In the genomic region with DNA sequence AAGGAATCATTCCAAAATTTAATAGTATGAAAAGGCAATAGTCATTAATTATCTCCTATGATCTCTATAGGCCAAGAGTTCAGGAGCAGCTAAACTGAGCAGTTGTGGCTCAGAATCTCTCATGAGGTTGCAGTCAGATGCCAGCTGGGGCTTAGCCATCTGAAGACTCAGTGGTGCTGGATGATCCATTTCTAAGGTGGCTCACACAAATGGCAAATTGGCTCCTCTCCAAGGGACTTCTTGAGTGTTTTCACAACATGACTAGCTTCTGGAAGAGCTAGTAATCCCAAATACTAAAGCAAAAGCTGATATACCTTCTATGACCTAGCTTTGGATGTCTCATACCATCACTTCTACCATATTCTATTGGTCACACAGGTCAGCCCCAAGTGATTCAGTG, we compare ENCODE assay signal across 12 cellular contexts.
A peak's percentile ranks its signal among the peaks of the same experiment; 100 is the strongest.
DNase-seq lines count a peak whose midpoint lies in the region; FAIRE-seq and TF ChIP-seq lines count a peak whose summit lies in the region.
"Had no signal": no experiment of that assay in that cellular context is flagged by ENCODE, and none has a peak within 500 bp of the region (broad histone marks: within the 10 kb centered on the region; RNA-seq: fewer than 3 reads in every experiment).

No MANE protein-coding gene starts in this region.

- no peak for FAIRE-seq in astrocyte (lab: Jason Lieb, UNC)

- no peak overlapping the region for H3K27ac Mint-ChIP-seq in astrocyte (ENCODE audit: unreplicated experiment)

- peaks cover 2% of the 10 kb centered on the region for H3K27me3 ChIP-seq in astrocyte (ENCODE audit: insufficient read depth, low read length)
- H3K27me3 ChIP-seq: BLaER1 had no signal

- H3K36me3 ChIP-seq in astrocyte (ENCODE audit: insufficient read depth, low read length): no peaks in the 10 kb centered on the region
- H3K36me3 ChIP-seq: BLaER1 had no signal

- DNase-seq in NCI-H524 (lab: John Stamatoyannopoulos, UW): peak; percentile 60 to 78
- no peak for DNase-seq in NCI-H524 treated with DMSO at 0.1 percent for 48 hours (lab: John Stamatoyannopoulos, UW)
- peak; percentile 4 for DNase-seq in astrocyte (ENCODE audit: low read depth)
- DNase-seq in fibroblast of the aortic adventitia (ENCODE audit: low read depth): peak; percentile 62
- no peak for DNase-seq in anterior cingulate cortex (lab: John Stamatoyannopoulos, UW)
- DNase-seq in DMS79 treated with DMSO at 0.1 percent for 48 hours (lab: John Stamatoyannopoulos, UW): no peak
- DNase-seq in cerebellar cortex (ENCODE audit: low spot score): no peak
- DNase-seq: 8988T, AML-193, DMS53, H7 had no signal

- H3K4me1 ChIP-seq in astrocyte (ENCODE audit: insufficient read depth, low read length): peaks cover 6% of the 10 kb centered on the region
- H3K4me1 ChIP-seq: BLaER1 had no signal

- H3K27ac ChIP-seq in astrocyte (ENCODE audit: low read depth, low read length): no peak overlapping the region
- H3K27ac ChIP-seq: BLaER1 had no signal

- H3K36me3 Mint-ChIP-seq in astrocyte (ENCODE audit: low read depth, unreplicated experiment): no peaks in the 10 kb centered on the region

- H3K27me3 Mint-ChIP-seq in astrocyte (ENCODE audit: low read depth, unreplicated experiment): no peaks in the 10 kb centered on the region

- no peak overlapping the region for H3K9ac ChIP-seq in astrocyte (ENCODE audit: low read length)
- H3K9ac ChIP-seq: BLaER1 had no signal

- no peaks in the 10 kb centered on the region for H4K20me1 ChIP-seq in astrocyte (ENCODE audit: insufficient read depth, low read length)
- H4K20me1 ChIP-seq: BLaER1 had no signal

- H3K9me3 ChIP-seq in astrocyte (ENCODE audit: insufficient read depth, low read depth, low read length): no peaks in the 10 kb centered on the region

- H3K4me3 ChIP-seq in astrocyte (ENCODE audit: insufficient read depth, low read depth, low read length): no peak overlapping the region
- no peak overlapping the region for H3K4me3 ChIP-seq in fibroblast of the aortic adventitia (ENCODE audit: low read depth, low read length)
- H3K4me3 ChIP-seq: BLaER1 had no signal

- H3K79me2 ChIP-seq in astrocyte (ENCODE audit: insufficient read depth, low read length): no peaks in the 10 kb centered on the region

- peaks cover 5% of the 10 kb centered on the region for H3K4me1 Mint-ChIP-seq in astrocyte (ENCODE audit: low read depth, unreplicated experiment)

- TF ChIP-seq CTCF in astrocyte (IDR thresholded peaks at IDR 0.05; ENCODE audit: insufficient read depth, low read depth, low read length) (no peak), fibroblast of the aortic adventitia (IDR thresholded peaks at IDR 0.05; ENCODE audit: insufficient read depth, low read length) (no peak)

- H3K4me2 ChIP-seq in astrocyte (ENCODE audit: low read length): no peak overlapping the region
- H3K4me2 ChIP-seq: BLaER1 had no signal

- no peak overlapping the region for H2AFZ ChIP-seq in astrocyte (ENCODE audit: low read depth, low read length)

- H3K4me3 Mint-ChIP-seq in astrocyte (ENCODE audit: unreplicated experiment): no peak overlapping the region

- no peaks in the 10 kb centered on the region for H3K9me3 Mint-ChIP-seq in astrocyte (ENCODE audit: unreplicated experiment)

Comparison
In these comparisons a context has a peak if more than half of its experiments do, and no peak if none do; other contexts are left out.
1. DNase-seq: peak in NCI-H524 (2 of 2), astrocyte (single experiment) and fibroblast of the aortic adventitia (single experiment); none in NCI-H524 treated with DMSO at 0.1 percent for 48 hours (single experiment), anterior cingulate cortex (0 of 58), DMS79 treated with DMSO at 0.1 percent for 48 hours (single experiment) and cerebellar cortex (single experiment).